In the genomic region with DNA sequence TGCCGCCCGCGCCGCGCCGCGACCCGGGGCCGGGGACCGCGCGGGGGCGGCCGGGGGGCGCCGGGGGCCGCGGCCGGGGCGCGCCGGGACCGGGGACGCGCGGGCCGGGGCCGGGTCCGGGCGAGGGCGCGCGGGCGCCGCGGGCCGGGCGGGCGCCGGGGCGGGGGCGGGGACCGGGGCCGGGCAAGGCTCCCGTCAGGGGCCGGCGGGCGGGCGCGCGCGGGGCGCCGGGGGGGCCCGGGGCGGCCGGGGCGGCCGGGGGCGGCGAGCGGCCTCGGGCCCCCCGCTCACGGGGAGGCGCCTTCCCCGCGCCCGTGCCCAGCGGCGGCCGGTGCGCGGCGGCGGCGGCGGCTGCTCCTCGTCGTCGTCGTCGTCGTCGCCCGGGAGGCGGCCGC, we compare ENCODE assay signal across 8 cellular contexts. TPM values are rescaled to one million over a fixed set of nuclear protein-coding genes. Genes with fewer than 3 reads are reported as not detected.
DNase-seq lines count a peak whose midpoint lies in the region; ATAC-seq and TF ChIP-seq lines count a peak whose summit lies in the region.

No MANE protein-coding gene starts in this region.

- ATAC-seq in HG03521 (IDR thresholded peaks at IDR 0.05; ENCODE audit: unreplicated experiment) (peak; percentile 7), HG02885 (IDR thresholded peaks at IDR 0.05; ENCODE audit: poor library complexity, unreplicated experiment) (no peak), HG03432 (IDR thresholded peaks at IDR 0.05; ENCODE audit: unreplicated experiment) (no peak)

- no peak overlapping the region for H2AFZ ChIP-seq in neuron (ENCODE audit: low read depth, low read length)

- no peaks in the 10 kb centered on the region for H3K9me3 Mint-ChIP-seq in dendritic cell treated with granulocyte-macrophage colony-stimulating factor and Interleukin-4, amounts not matched to agents 40 ng/mL and 50 ng/mL, for 4 days

- DNase-seq in BE2C (no peak), GM03348 (ENCODE audit: low spot score) (no peak)
- DNase-seq in activated effector memory CD4-positive, alpha-beta T cell treated with Interleukin-2 at 50 U/mL for 16 hours, result no peak

- H3K27me3 Mint-ChIP-seq in dendritic cell treated with granulocyte-macrophage colony-stimulating factor and Interleukin-4, amounts not matched to agents 40 ng/mL and 50 ng/mL, for 4 days, result peaks cover 55% of the 10 kb centered on the region

- H3K4me1 Mint-ChIP-seq in dendritic cell treated with granulocyte-macrophage colony-stimulating factor and Interleukin-4, amounts not matched to agents 40 ng/mL and 50 ng/mL, for 4 days (ENCODE audit: low read depth), result peaks cover 62% of the 10 kb centered on the region

- H3K4me3 ChIP-seq in BE2C (ENCODE audit: low read depth, low read length), result peak overlapping the region; percentile 68
- H3K4me3 ChIP-seq in neuron (ENCODE audit: low read length), result peak overlapping the region; percentile 61

- peaks cover 8% of the 10 kb centered on the region for H3K36me3 ChIP-seq in BE2C
- no peaks in the 10 kb centered on the region for H3K36me3 ChIP-seq in neuron (ENCODE audit: insufficient read depth, low read length)

- H3K4me3 Mint-ChIP-seq in dendritic cell treated with granulocyte-macrophage colony-stimulating factor and Interleukin-4, amounts not matched to agents 40 ng/mL and 50 ng/mL, for 4 days, result peak overlapping the region; percentile 80

- no peak for TF ChIP-seq CTCF in BE2C (IDR thresholded peaks at IDR 0.05; ENCODE audit: low read depth, low read length)

- intact Hi-C loops in dendritic cell treated with granulocyte-macrophage colony-stimulating factor and Interleukin-4, amounts not matched to agents 40 ng/mL and 50 ng/mL, for 4 days (cut with micrococcal nuclease), result loop anchor here (2.0 kb wide), 1 partner anchor 27 kb away; no protein-coding TSS in a partner anchor

- H3K4me1 ChIP-seq in BE2C (no peaks in the 10 kb centered on the region), neuron (ENCODE audit: insufficient read depth, low read length) (peaks cover 44% of the 10 kb centered on the region)

- H3K9me3 ChIP-seq in BE2C, result no peaks in the 10 kb centered on the region
- no peaks in the 10 kb centered on the region for H3K9me3 ChIP-seq in neuron (ENCODE audit: low read length)

- peaks cover 15% of the 10 kb centered on the region for H3K36me3 Mint-ChIP-seq in dendritic cell treated with granulocyte-macrophage colony-stimulating factor and Interleukin-4, amounts not matched to agents 40 ng/mL and 50 ng/mL, for 4 days (ENCODE audit: low read depth)

- no peak overlapping the region for H3K27ac Mint-ChIP-seq in dendritic cell treated with granulocyte-macrophage colony-stimulating factor and Interleukin-4, amounts not matched to agents 40 ng/mL and 50 ng/mL, for 4 days

- no peaks in the 10 kb centered on the region for H3K27me3 ChIP-seq in BE2C
- no peaks in the 10 kb centered on the region for H3K27me3 ChIP-seq in neuron (ENCODE audit: insufficient read depth, low read length)

RNA-seq across cellular contexts. Expression of a gene that starts 0.6 kb away (rescaled TPM):
- 25.0 TPM for polyA plus RNA-seq in BE2C (2012; ENCODE audit: insufficient read depth, insufficient read length, low read depth)
